Comparison of ENCODE assay signal across 19 cellular contexts in the genomic region with DNA sequence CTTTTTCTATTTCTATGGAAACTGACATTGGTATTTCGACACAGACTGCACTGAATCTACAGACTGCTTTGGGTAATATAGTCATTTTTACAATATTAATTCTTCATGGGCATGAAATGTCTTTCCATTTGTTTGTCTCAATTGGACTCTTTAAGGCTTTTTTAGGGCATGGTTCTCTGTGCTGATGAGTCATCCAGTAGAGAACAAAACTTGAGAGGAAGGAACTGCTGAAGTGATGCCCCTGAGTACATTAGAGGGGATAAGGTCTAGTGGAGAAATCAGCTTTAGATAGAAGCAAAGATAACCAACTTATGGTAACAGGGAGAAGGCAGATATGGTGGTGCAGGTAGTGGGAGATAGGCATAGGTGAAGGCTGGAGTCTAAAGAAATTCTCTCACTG. TPM values are rescaled to one million over a fixed set of nuclear protein-coding genes. Genes with fewer than 3 reads are reported as not detected.
DNase-seq lines count a peak whose midpoint lies in the region; ATAC-seq, FAIRE-seq and TF ChIP-seq lines count a peak whose summit lies in the region.
"Had no signal": no experiment of that assay in that cellular context is flagged by ENCODE, and none has a peak within 500 bp of the region (broad histone marks: within the 10 kb centered on the region; RNA-seq: fewer than 3 reads in every experiment).

No MANE protein-coding gene starts in this region.

- no peak for ATAC-seq in activated naive CD8-positive, alpha-beta T cell treated with anti-CD3 and anti-CD28 coated beads, Interleukin-2, amount 10 ng/mL, durations not matched to agents 7 days and 5 days (ENCODE audit: low read depth)
- no peak for ATAC-seq in central memory CD8-positive, alpha-beta T cell (replicated peaks; ENCODE audit: extremely low read depth, poor library complexity, severe bottlenecking)
- ATAC-seq in GM19452 (IDR thresholded peaks at IDR 0.05; ENCODE audit: unreplicated experiment): no peak
- ATAC-seq: HCT116 had no signal

- no peak overlapping the region for H3K4me3 Mint-ChIP-seq in activated naive CD8-positive, alpha-beta T cell treated with anti-CD3 and anti-CD28 coated beads, Interleukin-2, amount 10 ng/mL, durations not matched to agents 7 days and 5 days
- H3K4me3 Mint-ChIP-seq in activated naive CD8-positive, alpha-beta T cell treated with anti-CD3 and anti-CD28 coated beads for 36 hours: no peak overlapping the region
- H3K4me3 Mint-ChIP-seq in central memory CD8-positive, alpha-beta T cell: no peak overlapping the region
- H3K4me3 Mint-ChIP-seq: CD4-positive, alpha-beta memory T cell had no signal

- peaks cover 5% of the 10 kb centered on the region for H3K4me1 Mint-ChIP-seq in activated naive CD8-positive, alpha-beta T cell treated with anti-CD3 and anti-CD28 coated beads, Interleukin-2, amount 10 ng/mL, durations not matched to agents 7 days and 5 days
- no peaks in the 10 kb centered on the region for H3K4me1 Mint-ChIP-seq in activated naive CD8-positive, alpha-beta T cell treated with anti-CD3 and anti-CD28 coated beads for 36 hours
- peaks cover 19% of the 10 kb centered on the region for H3K4me1 Mint-ChIP-seq in central memory CD8-positive, alpha-beta T cell

- no peak for TF ChIP-seq POLR2A in H54 (IDR thresholded peaks at IDR 0.05; ENCODE audit: low read depth, low read length)

- DNase-seq in activated naive CD8-positive, alpha-beta T cell treated with anti-CD3 and anti-CD28 coated beads, Interleukin-2, amount 10 ng/mL, durations not matched to agents 7 days and 5 days: no peak
- DNase-seq in activated naive CD8-positive, alpha-beta T cell treated with anti-CD3 and anti-CD28 coated beads for 36 hours: no peak
- no peak for DNase-seq in central memory CD8-positive, alpha-beta T cell (ENCODE audit: low spot score in 2 of 2)
- DNase-seq in iris pigment epithelial cell (ENCODE audit: low read depth) (peak; percentile 22), H54 (ENCODE audit: insufficient read length, low spot score) (no peak), GM19239 (ENCODE audit: insufficient read length, low spot score) (no peak)
- DNase-seq: BE2C; CD4-positive, alpha-beta memory T cell; COR-L47; DMS153; DMS79 treated with DMSO at 0.1 percent for 48 hours; EL had no signal

- POLR2A ChIA-PET in activated naive CD8-positive, alpha-beta T cell treated with anti-CD3 and anti-CD28 coated beads, Interleukin-2, amount 10 ng/mL, durations not matched to agents 7 days and 5 days (lab: Charles Lee): no interaction called here

- no peaks in the 10 kb centered on the region for H3K27me3 Mint-ChIP-seq in activated naive CD8-positive, alpha-beta T cell treated with anti-CD3 and anti-CD28 coated beads, Interleukin-2, amount 10 ng/mL, durations not matched to agents 7 days and 5 days
- no peaks in the 10 kb centered on the region for H3K27me3 Mint-ChIP-seq in activated naive CD8-positive, alpha-beta T cell treated with anti-CD3 and anti-CD28 coated beads for 36 hours
- H3K27me3 Mint-ChIP-seq in central memory CD8-positive, alpha-beta T cell: no peaks in the 10 kb centered on the region
- H3K27me3 Mint-ChIP-seq: CD4-positive, alpha-beta memory T cell had no signal

- H3K36me3 Mint-ChIP-seq in activated naive CD8-positive, alpha-beta T cell treated with anti-CD3 and anti-CD28 coated beads, Interleukin-2, amount 10 ng/mL, durations not matched to agents 7 days and 5 days: peaks cover 41% of the 10 kb centered on the region
- H3K36me3 Mint-ChIP-seq in activated naive CD8-positive, alpha-beta T cell treated with anti-CD3 and anti-CD28 coated beads for 36 hours: peaks cover 30% of the 10 kb centered on the region
- peaks cover 68% of the 10 kb centered on the region for H3K36me3 Mint-ChIP-seq in central memory CD8-positive, alpha-beta T cell (ENCODE audit: insufficient read depth)

- H3K9me3 Mint-ChIP-seq in activated naive CD8-positive, alpha-beta T cell treated with anti-CD3 and anti-CD28 coated beads, Interleukin-2, amount 10 ng/mL, durations not matched to agents 7 days and 5 days: no peaks in the 10 kb centered on the region
- H3K9me3 Mint-ChIP-seq in activated naive CD8-positive, alpha-beta T cell treated with anti-CD3 and anti-CD28 coated beads for 36 hours: no peaks in the 10 kb centered on the region
- no peaks in the 10 kb centered on the region for H3K9me3 Mint-ChIP-seq in central memory CD8-positive, alpha-beta T cell

- FAIRE-seq in H54 (lab: Jason Lieb, UNC): no peak
- FAIRE-seq in GM19239 (lab: Jason Lieb, UNC): no peak
- FAIRE-seq: A204.1, D721Med, G401.6, GM12891 had no signal

- H3K27ac Mint-ChIP-seq in activated naive CD8-positive, alpha-beta T cell treated with anti-CD3 and anti-CD28 coated beads, Interleukin-2, amount 10 ng/mL, durations not matched to agents 7 days and 5 days: peak overlapping the region; percentile 26
- no peak overlapping the region for H3K27ac Mint-ChIP-seq in activated naive CD8-positive, alpha-beta T cell treated with anti-CD3 and anti-CD28 coated beads for 36 hours
- H3K27ac Mint-ChIP-seq in central memory CD8-positive, alpha-beta T cell (ENCODE audit: low read depth): peak overlapping the region; percentile 0

RNA-seq across cellular contexts. Expression of gene TSG101, which starts 25.1 kb away (rescaled TPM):
- total RNA-seq in activated naive CD8-positive, alpha-beta T cell treated with anti-CD3 and anti-CD28 coated beads, Interleukin-2, amount 10 ng/mL, durations not matched to agents 7 days and 5 days: 10 to 100 TPM; 35.2 to 35.5 TPM
- total RNA-seq in activated naive CD8-positive, alpha-beta T cell treated with anti-CD3 and anti-CD28 coated beads for 36 hours: 10 to 100 TPM; 38.5 to 46.4 TPM

RNA-seq across cellular contexts. Expression of gene LDHAL6A, which starts 46.0 kb away (rescaled TPM):
- total RNA-seq in activated naive CD8-positive, alpha-beta T cell treated with anti-CD3 and anti-CD28 coated beads, Interleukin-2, amount 10 ng/mL, durations not matched to agents 7 days and 5 days: not detected
- total RNA-seq in activated naive CD8-positive, alpha-beta T cell treated with anti-CD3 and anti-CD28 coated beads for 36 hours: not detected
- total RNA-seq: H4 had no signal
